ENCODE assay signal across 1 cellular context in genomic region chr22:37063436-37064420, GRCh38.
TF ChIP-seq lines count a peak whose summit lies in the region.

No MANE protein-coding gene starts in this region.

TF ChIP-seq in HepG2, 621 proteins besides CTCF, POLR2A, EP300 and RAD21:
- TF ChIP-seq ZBTB26 (CRISPR knock-in tag; IDR thresholded peaks at IDR 0.05; ENCODE audit: borderline replicate concordance) (no peak), SNAPC2 (CRISPR knock-in tag; IDR thresholded peaks at IDR 0.05) (no peak), ZNF556 (CRISPR knock-in tag; IDR thresholded peaks at IDR 0.05; ENCODE audit: borderline replicate concordance) (no peak), MXD4 (CRISPR knock-in tag; IDR thresholded peaks at IDR 0.05) (no peak), TBX3 (IDR thresholded peaks at IDR 0.05; ENCODE audit: borderline replicate concordance) (no peak), ZMYM4 (CRISPR knock-in tag; IDR thresholded peaks at IDR 0.05) (no peak), FOXK2 (IDR thresholded peaks at IDR 0.05) (no peak), ZNF17 (CRISPR knock-in tag; IDR thresholded peaks at IDR 0.05) (no peak), ZNF772 (CRISPR knock-in tag; IDR thresholded peaks at IDR 0.05) (no peak), E2F2 (CRISPR knock-in tag; IDR thresholded peaks at IDR 0.05; ENCODE audit: borderline replicate concordance) (no peak), NFYB (CRISPR knock-in tag; IDR thresholded peaks at IDR 0.05) (no peak), THAP8 (CRISPR knock-in tag; IDR thresholded peaks at IDR 0.05; ENCODE audit: borderline replicate concordance) (no peak), ZNF704 (CRISPR knock-in tag; IDR thresholded peaks at IDR 0.05; ENCODE audit: borderline replicate concordance) (no peak), ZNF773 (CRISPR knock-in tag; IDR thresholded peaks at IDR 0.05; ENCODE audit: borderline replicate concordance) (no peak), ZNF564 (CRISPR knock-in tag; IDR thresholded peaks at IDR 0.05) (no peak), ZNF570 (CRISPR knock-in tag; IDR thresholded peaks at IDR 0.05; ENCODE audit: borderline replicate concordance) (no peak), FOXP4 (CRISPR knock-in tag; IDR thresholded peaks at IDR 0.05) (no peak)
